Comparison of ENCODE assay signal across 8 cellular contexts in the genomic region with DNA sequence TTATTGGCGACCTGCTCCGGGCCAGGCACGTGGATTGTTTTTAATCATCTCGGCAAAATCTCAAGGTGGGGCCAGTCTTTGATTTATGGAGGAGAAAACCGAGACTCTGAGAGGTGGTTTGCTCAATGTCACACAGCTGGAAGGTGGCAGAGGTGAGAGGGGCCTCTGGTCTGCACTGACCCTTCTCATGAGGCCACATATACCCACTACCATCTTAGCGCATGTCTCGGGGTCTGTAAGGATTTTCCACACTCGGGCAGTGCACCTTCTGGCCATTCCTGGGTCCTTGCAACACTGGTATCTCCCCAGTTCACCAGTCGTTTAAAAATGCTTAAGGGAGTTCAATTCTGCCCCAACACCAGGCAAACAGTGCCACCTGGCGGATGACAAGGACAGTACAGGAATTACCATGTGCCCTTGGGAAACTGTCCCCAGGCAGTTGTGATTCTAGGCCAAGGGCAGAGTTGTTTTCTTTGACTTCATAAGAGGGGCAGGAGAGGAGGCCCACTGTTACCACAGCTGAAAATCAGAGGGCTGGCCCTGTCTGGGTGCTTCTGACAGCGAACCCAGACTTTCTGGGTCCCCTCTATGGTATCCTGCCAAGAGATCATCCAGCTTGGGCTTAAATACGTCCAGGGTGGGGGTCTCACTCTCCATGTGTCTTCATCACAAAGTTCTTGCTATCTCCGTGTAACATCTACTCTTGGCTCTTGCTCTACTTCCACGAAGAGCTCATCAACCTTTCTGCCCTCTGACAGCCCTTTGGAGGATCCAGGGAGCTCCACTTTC. TPM values are rescaled to one million over a fixed set of nuclear protein-coding genes. Genes with fewer than 3 reads are reported as not detected.
DNase-seq lines count a peak whose midpoint lies in the region; ATAC-seq and TF ChIP-seq lines count a peak whose summit lies in the region.

No MANE protein-coding gene starts in this region.

- 13 to 24% methylated on average over 4 to 14 of the region's 14 CpGs for WGBS in transverse colon (ENCODE audit: low coverage in 1 of 2), 2 donors

- H2AFZ ChIP-seq in parathyroid adenoma, result peak overlapping the region; percentile 0

- no peaks in the 10 kb centered on the region for H3K27me3 Mint-ChIP-seq in activated naive CD4-positive, alpha-beta T cell treated with anti-CD3 and anti-CD28 coated beads for 36 hours (ENCODE audit: low read depth)
- peaks cover 4% of the 10 kb centered on the region for H3K27me3 Mint-ChIP-seq in glutamatergic neuron (ENCODE audit: unreplicated experiment)

- H3K9ac ChIP-seq in parathyroid adenoma, result no peak overlapping the region

- H3K4me1 ChIP-seq in parathyroid adenoma (no peaks in the 10 kb centered on the region), transverse colon (no peaks in the 10 kb centered on the region)

- TF ChIP-seq POLR2A in transverse colon (IDR thresholded peaks at IDR 0.05), result no peak

- TF ChIP-seq CTCF in glutamatergic neuron (IDR thresholded peaks at IDR 0.05; ENCODE audit: partially characterized antibody, unreplicated experiment) (peak; percentile 93), parathyroid adenoma (IDR thresholded peaks at IDR 0.05) (peak; percentile 91), transverse colon (IDR thresholded peaks at IDR 0.05) (peak; percentile 89 to 93 (median 92))

- H3K27ac ChIP-seq in parathyroid adenoma (no peak overlapping the region), transverse colon (no peak overlapping the region)

- CTCF ChIA-PET in activated naive CD4-positive, alpha-beta T cell treated with anti-CD3 and anti-CD28 coated beads for 36 hours (lab: Charles Lee), result interaction anchor here (0.6 to 3.7 kb wide), 33 partner anchors 9 to 414 kb away, joined by 3 to 63 read pairs (median 4); a partner anchor contains a TSS

- ATAC-seq in SK-N-SH treated with all-trans-retinoic acid at 6 μM for 48 hours, result peak; percentile 97
- ATAC-seq in HG03520 (IDR thresholded peaks at IDR 0.05; ENCODE audit: unreplicated experiment), result no peak

- intact Hi-C loops in activated naive CD4-positive, alpha-beta T cell treated with anti-CD3 and anti-CD28 coated beads for 36 hours (cut with micrococcal nuclease), result loop anchor here (1.0 kb wide), 4 partner anchors 141 to 286 kb away; no protein-coding TSS in a partner anchor
- intact Hi-C loops in transverse colon (cut with DNase I; ENCODE audit: low total_unique reads), result loop anchor here (2.0 kb wide), 1 partner anchor 287 kb away; no protein-coding TSS in a partner anchor

- in situ Hi-C loops in transverse colon (cut with MboI; ENCODE audit: low pct_ligation_motif_present in 1 of 4, low pct_unique_long_range_greater_than_20kb in 1 of 4, low sequenced_read_pairs in 3 of 4), result loop anchor here (5.0 to 10.0 kb wide), 3 partner anchors 137 to 287 kb away; no protein-coding TSS in a partner anchor

- H3K36me3 ChIP-seq in parathyroid adenoma (ENCODE audit: control insufficient read depth, insufficient read depth, low read length), result no peaks in the 10 kb centered on the region
- H3K36me3 ChIP-seq in transverse colon, result no peaks in the 10 kb centered on the region

- H3K4me2 ChIP-seq in parathyroid adenoma (ENCODE audit: low read length), result no peak overlapping the region

- H3K4me3 Mint-ChIP-seq in activated naive CD4-positive, alpha-beta T cell treated with anti-CD3 and anti-CD28 coated beads for 36 hours, result no peak overlapping the region
- H3K4me3 Mint-ChIP-seq in glutamatergic neuron (ENCODE audit: unreplicated experiment), result no peak overlapping the region

- DNase-seq in GM04504 (ENCODE audit: low read depth) (peak; percentile 47), NCI-H1092 (lab: John Stamatoyannopoulos, UW) (peak; percentile 48), glutamatergic neuron (peak; percentile 85), transverse colon (peak; percentile 82)
- DNase-seq in activated naive CD4-positive, alpha-beta T cell treated with anti-CD3 and anti-CD28 coated beads for 36 hours, result peak; percentile 90

- no peak for TF ChIP-seq EP300 in transverse colon (IDR thresholded peaks at IDR 0.05; ENCODE audit: low read depth)

- H3K9me3 ChIP-seq in parathyroid adenoma (ENCODE audit: control insufficient read depth, low read length) (no peaks in the 10 kb centered on the region), transverse colon (no peaks in the 10 kb centered on the region)

- H3K27ac Mint-ChIP-seq in activated naive CD4-positive, alpha-beta T cell treated with anti-CD3 and anti-CD28 coated beads for 36 hours, result no peak overlapping the region
- H3K27ac Mint-ChIP-seq in glutamatergic neuron (ENCODE audit: unreplicated experiment), result no peak overlapping the region

- no peaks in the 10 kb centered on the region for H3K9me3 Mint-ChIP-seq in activated naive CD4-positive, alpha-beta T cell treated with anti-CD3 and anti-CD28 coated beads for 36 hours
- peaks cover 7% of the 10 kb centered on the region for H3K9me3 Mint-ChIP-seq in glutamatergic neuron (ENCODE audit: unreplicated experiment)

- H3K36me3 Mint-ChIP-seq in activated naive CD4-positive, alpha-beta T cell treated with anti-CD3 and anti-CD28 coated beads for 36 hours (ENCODE audit: low read depth), result no peaks in the 10 kb centered on the region
- no peaks in the 10 kb centered on the region for H3K36me3 Mint-ChIP-seq in glutamatergic neuron (ENCODE audit: unreplicated experiment)

- H3K27me3 ChIP-seq in parathyroid adenoma (ENCODE audit: control insufficient read depth, insufficient read depth, low read length) (no peaks in the 10 kb centered on the region), transverse colon (no peaks in the 10 kb centered on the region)

- H3K4me3 ChIP-seq in parathyroid adenoma (ENCODE audit: low read depth, low read length), result no peak overlapping the region
- H3K4me3 ChIP-seq in transverse colon, result no peak overlapping the region

- H3K79me2 ChIP-seq in parathyroid adenoma, result no peaks in the 10 kb centered on the region

- H3K4me1 Mint-ChIP-seq in activated naive CD4-positive, alpha-beta T cell treated with anti-CD3 and anti-CD28 coated beads for 36 hours (ENCODE audit: low read depth), result no peaks in the 10 kb centered on the region
- H3K4me1 Mint-ChIP-seq in glutamatergic neuron (ENCODE audit: low read depth, unreplicated experiment), result peaks cover 2% of the 10 kb centered on the region

TF ChIP-seq in SK-N-SH treated with all-trans-retinoic acid at 6 μM for 48 hours, 23 proteins besides CTCF, POLR2A, EP300 and RAD21:
- TF ChIP-seq, protein P1, sequence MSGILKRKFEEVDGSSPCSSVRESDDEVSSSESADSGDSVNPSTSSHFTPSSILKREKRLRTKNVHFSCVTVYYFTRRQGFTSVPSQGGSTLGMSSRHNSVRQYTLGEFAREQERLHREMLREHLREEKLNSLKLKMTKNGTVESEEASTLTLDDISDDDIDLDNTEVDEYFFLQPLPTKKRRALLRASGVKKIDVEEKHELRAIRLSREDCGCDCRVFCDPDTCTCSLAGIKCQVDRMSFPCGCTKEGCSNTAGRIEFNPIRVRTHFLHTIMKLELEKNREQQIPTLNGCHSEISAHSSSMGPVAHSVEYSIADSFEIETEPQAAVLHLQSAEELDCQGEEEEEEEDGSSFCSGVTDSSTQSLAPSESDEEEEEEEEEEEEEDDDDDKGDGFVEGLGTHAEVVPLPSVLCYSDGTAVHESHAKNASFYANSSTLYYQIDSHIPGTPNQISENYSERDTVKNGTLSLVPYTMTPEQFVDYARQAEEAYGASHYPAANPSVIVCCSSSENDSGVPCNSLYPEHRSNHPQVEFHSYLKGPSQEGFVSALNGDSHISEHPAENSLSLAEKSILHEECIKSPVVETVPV (CRISPR knock-in tag; IDR thresholded peaks at IDR 0.05), result no peak
- no peak for TF ChIP-seq PPARA (CRISPR knock-in tag; IDR thresholded peaks at IDR 0.05; ENCODE audit: borderline replicate concordance)
- TF ChIP-seq ZFP30 (CRISPR knock-in tag; IDR thresholded peaks at IDR 0.05), result no peak
- no peak for TF ChIP-seq ZC3H10 (CRISPR knock-in tag; IDR thresholded peaks at IDR 0.05)
- no peak for TF ChIP-seq CSDC2 (CRISPR knock-in tag; IDR thresholded peaks at IDR 0.05)
- TF ChIP-seq TOX (CRISPR knock-in tag; IDR thresholded peaks at IDR 0.05; ENCODE audit: borderline replicate concordance), result no peak
- TF ChIP-seq, protein P2, sequence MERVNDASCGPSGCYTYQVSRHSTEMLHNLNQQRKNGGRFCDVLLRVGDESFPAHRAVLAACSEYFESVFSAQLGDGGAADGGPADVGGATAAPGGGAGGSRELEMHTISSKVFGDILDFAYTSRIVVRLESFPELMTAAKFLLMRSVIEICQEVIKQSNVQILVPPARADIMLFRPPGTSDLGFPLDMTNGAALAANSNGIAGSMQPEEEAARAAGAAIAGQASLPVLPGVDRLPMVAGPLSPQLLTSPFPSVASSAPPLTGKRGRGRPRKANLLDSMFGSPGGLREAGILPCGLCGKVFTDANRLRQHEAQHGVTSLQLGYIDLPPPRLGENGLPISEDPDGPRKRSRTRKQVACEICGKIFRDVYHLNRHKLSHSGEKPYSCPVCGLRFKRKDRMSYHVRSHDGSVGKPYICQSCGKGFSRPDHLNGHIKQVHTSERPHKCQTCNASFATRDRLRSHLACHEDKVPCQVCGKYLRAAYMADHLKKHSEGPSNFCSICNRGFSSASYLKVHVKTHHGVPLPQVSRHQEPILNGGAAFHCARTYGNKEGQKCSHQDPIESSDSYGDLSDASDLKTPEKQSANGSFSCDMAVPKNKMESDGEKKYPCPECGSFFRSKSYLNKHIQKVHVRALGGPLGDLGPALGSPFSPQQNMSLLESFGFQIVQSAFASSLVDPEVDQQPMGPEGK (CRISPR knock-in tag; IDR thresholded peaks at IDR 0.05; ENCODE audit: borderline replicate concordance), result no peak
- no peak for TF ChIP-seq OSR1 (CRISPR knock-in tag; IDR thresholded peaks at IDR 0.05)
- no peak for TF ChIP-seq ESRRG (CRISPR knock-in tag; IDR thresholded peaks at IDR 0.05)
TF ChIP-seq in SK-N-SH treated with all-trans-retinoic acid at 6 μM for 48 hours: peak in this region for 0.

RNA-seq across cellular contexts. Expression of a gene that starts 39.4 kb away (rescaled TPM):
- 10 to 100 TPM in 1 of 2 experiments, 1 to 10 TPM in 1; 9.2 to 12.0 TPM for total RNA-seq in activated naive CD4-positive, alpha-beta T cell treated with anti-CD3 and anti-CD28 coated beads for 36 hours
- total RNA-seq in glutamatergic neuron (ENCODE audit: unreplicated experiment) (70.2 TPM), transverse colon (100 to 1,000 TPM in 1 of 4 donors, 10 to 100 TPM in 3; 14.1 to 163 (median 34.6) TPM)

RNA-seq across cellular contexts. Expression of a gene that starts 50.3 kb away (rescaled TPM):
- total RNA-seq in activated naive CD4-positive, alpha-beta T cell treated with anti-CD3 and anti-CD28 coated beads for 36 hours, result 10 to 100 TPM; 33.7 to 35.6 TPM
- total RNA-seq in glutamatergic neuron (ENCODE audit: unreplicated experiment), result 24.0 TPM
- 10 to 100 TPM in 2 of 4 donors, 1 to 10 TPM in 2; 3.2 to 10.2 (median 7.1) TPM for total RNA-seq in transverse colon
